Comparison of ENCODE assay signal across 7 cellular contexts in genomic region chr16:46689492-46690280, GRCh38. TPM values are rescaled to one million over a fixed set of nuclear protein-coding genes. Genes with fewer than 3 reads are reported as not detected.
DNase-seq lines count a peak whose midpoint lies in the region; ATAC-seq, FAIRE-seq and TF ChIP-seq lines count a peak whose summit lies in the region.

ORC6 (plus strand) TSS chr16:46689659; CDS start chr16:46689706, 47 bp downstream.

- H3K9me3 ChIP-seq in astrocyte (ENCODE audit: insufficient read depth, low read depth, low read length) (no peaks in the 10 kb centered on the region), hepatocyte (ENCODE audit: low read depth) (no peaks in the 10 kb centered on the region)

- peak; percentile 75 for ATAC-seq in GM18502 (IDR thresholded peaks at IDR 0.05; ENCODE audit: poor library complexity, unreplicated experiment)
- peak; percentile 71 for ATAC-seq in HG02938 (IDR thresholded peaks at IDR 0.05; ENCODE audit: unreplicated experiment)

- peak; percentile 81 to 92 for DNase-seq in NCI-H187 (lab: John Stamatoyannopoulos, UW)
- peak; percentile 97 for DNase-seq in T-helper 2 cell treated with Interferon-gamma antibody and Interleukin-4, amounts not matched to agents 5 μg/mL and 100 μg/mL, for 36 hours (ENCODE audit: low spot score)
- peak; percentile 87 for DNase-seq in astrocyte (ENCODE audit: low read depth)
- peak; percentile 98 for DNase-seq in hepatocyte (ENCODE audit: low spot score)
- DNase-seq in retina: peak; percentile 100

- WGBS in hepatocyte (ENCODE audit: low lambda C conversion rate, missing lambda C conversion rate): 1% methylated on average over 64 of the region's 73 CpGs

- peak within 1 kb of the TSS; percentile 96 for H3K4me2 ChIP-seq in astrocyte (ENCODE audit: low read length)
- H3K4me2 ChIP-seq in hepatocyte: peak within 1 kb of the TSS; percentile 90

- FAIRE-seq in astrocyte (lab: Jason Lieb, UNC): no peak

- peaks cover 39% of the 10 kb centered on the region for H3K4me1 Mint-ChIP-seq in T-helper 2 cell treated with Interferon-gamma antibody and Interleukin-4, amounts not matched to agents 5 μg/mL and 100 μg/mL, for 36 hours (ENCODE audit: low read depth)
- H3K4me1 Mint-ChIP-seq in astrocyte (ENCODE audit: low read depth, unreplicated experiment): peaks cover 23% of the 10 kb centered on the region

- H3K4me3 ChIP-seq in astrocyte (ENCODE audit: insufficient read depth, low read depth, low read length) (peak within 1 kb of the TSS; percentile 96), hepatocyte (peak within 1 kb of the TSS; percentile 43)

- peak within 1 kb of the TSS; percentile 100 for H3K27ac ChIP-seq in astrocyte (ENCODE audit: low read depth, low read length)
- H3K27ac ChIP-seq in hepatocyte: peak within 1 kb of the TSS; percentile 93

- H3K9me3 Mint-ChIP-seq in T-helper 2 cell treated with Interferon-gamma antibody and Interleukin-4, amounts not matched to agents 5 μg/mL and 100 μg/mL, for 36 hours: no peaks in the 10 kb centered on the region
- no peaks in the 10 kb centered on the region for H3K9me3 Mint-ChIP-seq in astrocyte (ENCODE audit: unreplicated experiment)

- H3K36me3 ChIP-seq in astrocyte (ENCODE audit: insufficient read depth, low read length): peaks cover under 1% of the 10 kb centered on the region
- no peaks in the 10 kb centered on the region for H3K36me3 ChIP-seq in hepatocyte (replicated peaks; ENCODE audit: insufficient read depth, low read depth)

- no peaks in the 10 kb centered on the region for H3K27me3 Mint-ChIP-seq in T-helper 2 cell treated with Interferon-gamma antibody and Interleukin-4, amounts not matched to agents 5 μg/mL and 100 μg/mL, for 36 hours (ENCODE audit: low read depth)
- no peaks in the 10 kb centered on the region for H3K27me3 Mint-ChIP-seq in astrocyte (ENCODE audit: low read depth, unreplicated experiment)

- TF ChIP-seq CTCF in astrocyte (IDR thresholded peaks at IDR 0.05; ENCODE audit: insufficient read depth, low read depth, low read length): peak; percentile 37
- TF ChIP-seq CTCF in hepatocyte (IDR thresholded peaks at IDR 0.05; ENCODE audit: poor library complexity): peak; percentile 62

- no peaks in the 10 kb centered on the region for H3K9me2 ChIP-seq in hepatocyte (replicated peaks; ENCODE audit: insufficient read depth)

- peaks cover 24% of the 10 kb centered on the region for H3K36me3 Mint-ChIP-seq in T-helper 2 cell treated with Interferon-gamma antibody and Interleukin-4, amounts not matched to agents 5 μg/mL and 100 μg/mL, for 36 hours (ENCODE audit: low read depth)
- no peaks in the 10 kb centered on the region for H3K36me3 Mint-ChIP-seq in astrocyte (ENCODE audit: low read depth, unreplicated experiment)

- H2AFZ ChIP-seq in astrocyte (ENCODE audit: low read depth, low read length): peak within 1 kb of the TSS; percentile 100
- H2AFZ ChIP-seq in hepatocyte: peak within 1 kb of the TSS; percentile 54

- peaks cover 20% of the 10 kb centered on the region for H3K4me1 ChIP-seq in astrocyte (ENCODE audit: insufficient read depth, low read length)
- H3K4me1 ChIP-seq in hepatocyte (ENCODE audit: insufficient read depth): peaks cover 21% of the 10 kb centered on the region

- H3K27me3 ChIP-seq in astrocyte (ENCODE audit: insufficient read depth, low read length): no peaks in the 10 kb centered on the region
- H3K27me3 ChIP-seq in hepatocyte: no peaks in the 10 kb centered on the region

- peaks cover 73% of the 10 kb centered on the region for H3K79me2 ChIP-seq in astrocyte (ENCODE audit: insufficient read depth, low read length)
- H3K79me2 ChIP-seq in hepatocyte: peaks cover 54% of the 10 kb centered on the region

- H4K20me1 ChIP-seq in astrocyte (ENCODE audit: insufficient read depth, low read length): peaks cover 50% of the 10 kb centered on the region
- peaks cover 31% of the 10 kb centered on the region for H4K20me1 ChIP-seq in hepatocyte (ENCODE audit: insufficient read depth, poor library complexity, severe bottlenecking)

- no peak within 1 kb of the TSS for H3K4me3 Mint-ChIP-seq in T-helper 2 cell treated with Interferon-gamma antibody and Interleukin-4, amounts not matched to agents 5 μg/mL and 100 μg/mL, for 36 hours
- H3K4me3 Mint-ChIP-seq in astrocyte (ENCODE audit: unreplicated experiment): no peak within 1 kb of the TSS

- peak within 1 kb of the TSS; percentile 99 for H3K9ac ChIP-seq in astrocyte (ENCODE audit: low read length)

- H3K27ac Mint-ChIP-seq in T-helper 2 cell treated with Interferon-gamma antibody and Interleukin-4, amounts not matched to agents 5 μg/mL and 100 μg/mL, for 36 hours: no peak within 1 kb of the TSS
- no peak within 1 kb of the TSS for H3K27ac Mint-ChIP-seq in astrocyte (ENCODE audit: unreplicated experiment)

RNA-seq across cellular contexts. Expression of gene ORC6, which starts in this region (rescaled TPM):
- total RNA-seq in astrocyte (11.4 and 16.9 TPM in 2 replicates), hepatocyte (13.8 and 15.4 TPM in 2 replicates)
- polyA plus RNA-seq in hepatocyte: 11.7 and 15.8 TPM in 2 replicates

Comparison
In these comparisons a context has a peak if more than half of its experiments do, and no peak if none do; other contexts are left out.
1. Peak in every context shown above with its lines: DNase-seq, ATAC-seq, H3K4me3 ChIP-seq and H3K27ac ChIP-seq.